ENCODE assay signal across 8 cellular contexts in genomic region chr2:177148477-177149154, GRCh38.
DNase-seq lines count a peak whose midpoint lies in the region; ATAC-seq, FAIRE-seq and TF ChIP-seq lines count a peak whose summit lies in the region.

No MANE protein-coding gene starts in this region.

- peak overlapping the region; percentile 48 for H3K4me3 ChIP-seq in A549

- no peak for TF ChIP-seq POLR2A in A549 (IDR thresholded peaks at IDR 0.05; ENCODE audit: low read length)

- POLR2A ChIA-PET in A549 (lab: Yijun Ruan, JAX): no interaction called here

- H3K4me1 ChIP-seq in A549: peaks cover 9% of the 10 kb centered on the region; the same call in 1 of the 3 replicates

- no peak overlapping the region for H3K27ac ChIP-seq in A549

- peak; percentile 85 for TF ChIP-seq CTCF in A549 (IDR thresholded peaks at IDR 0.05)

- WGBS in A549 (ENCODE audit: missing lambda C conversion rate): 3% methylated on average over 25 of the region's 25 CpGs

- CTCF ChIA-PET in A549 (lab: Yijun Ruan, JAX): interaction anchor here (0.6 to 5.5 kb wide), 64 partner anchors 8 to 1765 kb away, joined by 3 to 31 read pairs (median 4); partner anchors contain the start of genes HOXD9 and NFE2L2

- H3K4me2 ChIP-seq in A549: peak overlapping the region; percentile 99

- peak; percentile 99 for ATAC-seq in A549
- peak; percentile 83 for ATAC-seq in GM18517 (IDR thresholded peaks at IDR 0.05; ENCODE audit: unreplicated experiment)
- ATAC-seq in HG03060 (IDR thresholded peaks at IDR 0.05; ENCODE audit: low read depth, unreplicated experiment): peak; percentile 67

- DNase-seq in A549 (ENCODE audit: low read depth in 1 of 2, low spot score in 1 of 2): peak; percentile 61 to 75
- DNase-seq in NCI-H2107 treated with DMSO at 0.1 percent for 48 hours (lab: John Stamatoyannopoulos, UW; ENCODE audit: unreplicated experiment): peak; percentile 74
- peak; percentile 70 for DNase-seq in UCSD-AML1 (lab: John Stamatoyannopoulos, UW; ENCODE audit: unreplicated experiment)
- DNase-seq in brain pericyte (ENCODE audit: low read depth, low spot score): peak; percentile 52
- DNase-seq in iPS-NIHi7 (ENCODE audit: extremely low spot score): peak; percentile 76
- DNase-seq in stimulated activated CD4-positive, alpha-beta T cell treated with anti-CD3 and anti-CD28 coated beads, Interleukin-12 subunit alpha, Interleukin-12 subunit beta, amount 100 ng/mL, for 4 hours: peak; percentile 69

- peak; percentile 63 to 68 for TF ChIP-seq RAD21 in A549 (conservative IDR thresholded peaks at IDR 0.05 in 1 of 2, IDR thresholded peaks at IDR 0.05 in 1 of 2)

- no peak for TF ChIP-seq EP300 in A549 (IDR thresholded peaks at IDR 0.05)

- no peaks in the 10 kb centered on the region for H3K9me3 ChIP-seq in A549

- FAIRE-seq in A549 (lab: Jason Lieb, UNC): no peak

TF ChIP-seq in A549, 52 proteins besides CTCF, POLR2A, EP300 and RAD21:
- TF ChIP-seq SMC3 (IDR thresholded peaks at IDR 0.05) (peak; percentile 72), E2F6 (IDR thresholded peaks at IDR 0.05; ENCODE audit: borderline replicate concordance, low read depth) (peak; percentile 70; the same call in 1 of the 2 replicates), POLR2AphosphoS2 (conservative IDR thresholded peaks at IDR 0.05; ENCODE audit: low read length) (no peak), MAX (IDR thresholded peaks at IDR 0.05) (peak; percentile 76; the same call in 1 of the 2 replicates)
